Comparison of ENCODE assay signal across 9 cellular contexts in the genomic region with DNA sequence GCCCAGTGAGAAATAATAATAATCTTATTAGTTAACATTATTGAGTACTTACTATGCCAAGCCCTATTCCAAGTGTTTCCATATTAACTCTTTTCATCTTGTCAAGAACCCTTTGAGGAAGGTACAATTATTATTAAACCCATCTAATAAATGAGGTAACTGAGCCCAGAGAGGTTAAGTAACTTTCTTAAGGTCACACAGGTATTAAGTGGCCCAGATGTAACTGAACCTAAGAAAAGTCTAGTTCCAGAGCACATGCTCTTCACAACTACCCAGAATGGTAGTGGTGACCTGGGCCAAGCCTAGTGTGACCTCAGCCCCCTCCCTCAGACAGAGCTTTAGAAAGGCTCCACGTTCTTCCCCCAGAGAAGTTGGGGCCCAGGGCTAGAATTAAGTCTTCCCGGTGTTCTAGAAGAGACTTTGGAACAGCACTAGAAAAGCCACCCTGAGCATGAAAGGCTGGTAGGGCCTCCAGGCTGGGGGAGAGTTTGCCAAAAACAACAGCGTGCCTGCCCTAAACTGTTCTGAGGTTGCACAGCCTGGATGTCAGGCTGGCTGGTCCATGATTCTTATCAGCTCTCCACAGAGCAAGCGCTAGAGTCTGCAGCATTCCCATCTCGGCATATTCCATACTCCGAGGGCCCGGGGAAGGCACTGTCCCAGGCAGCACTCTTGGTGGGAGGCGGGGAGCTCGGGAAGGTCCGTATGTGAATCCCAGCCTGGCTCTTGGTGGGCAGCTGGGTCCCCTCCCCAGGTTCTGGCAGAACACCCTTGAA. TPM values are rescaled to one million over a fixed set of nuclear protein-coding genes. Genes with fewer than 3 reads are reported as not detected.
A peak's percentile ranks its signal among the peaks of the same experiment; 100 is the strongest.
DNase-seq lines count a peak whose midpoint lies in the region; ATAC-seq, FAIRE-seq and TF ChIP-seq lines count a peak whose summit lies in the region.
"Had no signal": no experiment of that assay in that cellular context is flagged by ENCODE, and none has a peak within 500 bp of the region (broad histone marks: within the 10 kb centered on the region; RNA-seq: fewer than 3 reads in every experiment).

No MANE protein-coding gene starts in this region.

- peak; percentile 56 for DNase-seq in NCI-H82 (lab: John Stamatoyannopoulos, UW)
- no peak for DNase-seq in NCI-H82 treated with DMSO at 0.1 percent for 48 hours (lab: John Stamatoyannopoulos, UW; ENCODE audit: unreplicated experiment)
- DNase-seq in K562 (ENCODE audit: extremely low read depth in 1 of 4, low spot score in 3 of 4) = peak in 2 of 4 experiments; percentile 37 to 39
- no peak for DNase-seq in HepG2 (ENCODE audit: low spot score)
- DNase-seq in CD14-positive monocyte (ENCODE audit: low spot score) = no peak
- DNase-seq in amniotic stem cell (lab: John Stamatoyannopoulos, UW) = no peak
- DNase-seq: nephron progenitor cell had no signal

- H3K4me1 ChIP-seq in K562 (replicated peaks in 1 of 2; ENCODE audit: control insufficient read depth in 2 of 2, insufficient read depth in 2 of 2, low read length in 2 of 2) (peaks cover 20 to 22% of the 10 kb centered on the region in 2 experiments), HepG2 (ENCODE audit: insufficient read depth, low read length) (peaks cover 30% of the 10 kb centered on the region), urinary bladder (ENCODE audit: insufficient read depth) (peaks cover 4% of the 10 kb centered on the region)

- TF ChIP-seq POLR2A in K562 (conservative IDR thresholded peaks at IDR 0.05) (no peak), HepG2 (IDR thresholded peaks at IDR 0.05; ENCODE audit: insufficient read depth in 1 of 2, low read depth in 2 of 2, low read length in 2 of 2) (no peak)

- H3K4me2 ChIP-seq in K562 (ENCODE audit: insufficient read depth, low read length) (peak overlapping the region; percentile 30; the same call in 1 of the 2 replicates), HepG2 (ENCODE audit: low read depth, low read length) (peak overlapping the region; percentile 67; the same call in 1 of the 2 replicates)

- TF ChIP-seq EP300 in K562 (IDR thresholded peaks at IDR 0.05; ENCODE audit: low read length) = no peak
- no peak for TF ChIP-seq EP300 in HepG2 (IDR thresholded peaks at IDR 0.05; ENCODE audit: low read depth in 2 of 2, low read length in 2 of 2)
- no peak for TF ChIP-seq EP300 in HepG2 (CRISPR knock-in tag; IDR thresholded peaks at IDR 0.05; ENCODE audit: borderline replicate concordance)

- H3K36me3 Mint-ChIP-seq in CD14-positive monocyte = no peaks in the 10 kb centered on the region

- no peak for FAIRE-seq in K562 (lab: Jason Lieb, UNC)
- FAIRE-seq in HepG2 (lab: Jason Lieb, UNC) = no peak

- POLR2A ChIA-PET in K562 (lab: Yijun Ruan, JAX) = interaction anchor here (0.5 to 2.5 kb wide), 5 partner anchors 23 to 116 kb away, joined by 3 to 14 read pairs (median 4); a partner anchor contains a TSS
- POLR2A ChIA-PET in HepG2 (lab: Yijun Ruan, JAX) = interaction anchor here (2.7 kb wide), 1 partner anchor 41 kb away, joined by 13 read pairs; a partner anchor contains a TSS

- no peaks in the 10 kb centered on the region for H3K9me1 ChIP-seq in K562 (ENCODE audit: control insufficient read depth, insufficient read depth, low read length)

- WGBS in K562 (ENCODE audit: insufficient coverage, low coverage, missing lambda C conversion rate) = 36% methylated on average over 10 of the region's 10 CpGs
- WGBS in HepG2 (ENCODE audit: low lambda C conversion rate) = 3% methylated on average over 5 of the region's 10 CpGs
- 16% methylated on average over 10 of the region's 10 CpGs for WGBS in urinary bladder

- H3K9ac ChIP-seq in K562 (ENCODE audit: insufficient read depth in 1 of 2, low read depth in 2 of 2, low read length in 2 of 2) (peak overlapping the region in 1 of 2 experiments; percentile 53; a peak in 1 of 4 replicates), HepG2 (ENCODE audit: insufficient read depth, low read depth, low read length) (no peak overlapping the region)

- H2AFZ ChIP-seq in K562 (ENCODE audit: low read depth, low read length) (peak overlapping the region; percentile 77), HepG2 (ENCODE audit: low read length) (no peak overlapping the region)

- TF ChIP-seq RAD21 in K562 (CRISPR knock-in tag; conservative IDR thresholded peaks at IDR 0.05 in 1 of 2, IDR thresholded peaks at IDR 0.05 in 1 of 2) = no peak
- no peak for TF ChIP-seq RAD21 in HepG2 (CRISPR knock-in tag; IDR thresholded peaks at IDR 0.05)

- ATAC-seq in K562 (peak; percentile 35), HepG2 (peak; percentile 49), GM21737 (IDR thresholded peaks at IDR 0.05; ENCODE audit: unreplicated experiment) (no peak)

- peaks cover 3 to 18% (median 11%) of the 10 kb centered on the region in 7 donors for H3K9me3 Mint-ChIP-seq in CD14-positive monocyte

- no peak overlapping the region for H3K27ac ChIP-seq in K562 (ENCODE audit: extremely low read depth, low read depth, low read length)
- no peak overlapping the region for H3K27ac ChIP-seq in HepG2 (ENCODE audit: extremely low read length, insufficient read depth, low read length)
- peak overlapping the region; percentile 92 for H3K27ac ChIP-seq in urinary bladder (ENCODE audit: low read depth)

- no peak overlapping the region for H3K4me3 ChIP-seq in K562
- H3K4me3 ChIP-seq in HepG2 (replicated peaks in 1 of 3; ENCODE audit: insufficient read depth in 1 of 3, low read depth in 2 of 3, low read length in 3 of 3) = peak overlapping the region in 1 of 3 experiments; percentile 47; a peak in 1 of 6 replicates
- H3K4me3 ChIP-seq in urinary bladder (ENCODE audit: low read depth, low read length) = no peak overlapping the region

- H3K27me3 Mint-ChIP-seq in CD14-positive monocyte (ENCODE audit: low read depth in 3 of 3) = peaks cover 8% of the 10 kb centered on the region in 3 donors

- H3K27me3 ChIP-seq in K562 (ENCODE audit: control insufficient read depth in 2 of 2, insufficient read depth in 2 of 2, low read length in 2 of 2) = no peaks in the 10 kb centered on the region
- H3K27me3 ChIP-seq in HepG2 (ENCODE audit: control insufficient read depth in 1 of 2, insufficient read depth in 2 of 2, low read length in 2 of 2) = peaks cover 10 to 45% of the 10 kb centered on the region in 2 experiments; a peak in 4 of 5 replicates

- CTCF ChIA-PET in K562 (lab: Yijun Ruan, JAX; ENCODE audit: low intra/inter-chr PET ratio) (no interaction called here), HepG2 (lab: Yijun Ruan, JAX; ENCODE audit: low intra/inter-chr PET ratio, low total read pairs) (no interaction called here)

- H3K9me3 ChIP-seq in K562 (replicated peaks; ENCODE audit: control insufficient read depth, insufficient read depth, low read depth, low read length) = no peaks in the 10 kb centered on the region
- H3K9me3 ChIP-seq in HepG2 (ENCODE audit: low read length) = peaks cover 3% of the 10 kb centered on the region; the same call in 1 of the 2 replicates

- H3K79me2 ChIP-seq in K562 (ENCODE audit: control insufficient read depth, insufficient read depth, low read length) (no peaks in the 10 kb centered on the region), HepG2 (ENCODE audit: insufficient read depth, low read length) (no peaks in the 10 kb centered on the region)

- H4K20me1 ChIP-seq in K562 (replicated peaks; ENCODE audit: control insufficient read depth, insufficient read depth, low read length) (no peaks in the 10 kb centered on the region), HepG2 (ENCODE audit: insufficient read depth, low read length) (no peaks in the 10 kb centered on the region)

- peaks cover 8% of the 10 kb centered on the region for H3K4me1 Mint-ChIP-seq in CD14-positive monocyte

- no TSS peak for BruUV-seq in K562 (replicated peaks; lab: Mats Ljungman, UMichigan)
- BruUV-seq in HepG2 (replicated peaks; lab: Mats Ljungman, UMichigan) = no TSS peak

- no peak overlapping the region for H3K27ac Mint-ChIP-seq in CD14-positive monocyte

- H3K4me3 Mint-ChIP-seq in CD14-positive monocyte = no peak overlapping the region

- H3K36me3 ChIP-seq in K562 (ENCODE audit: control insufficient read depth, insufficient read depth, low read length) (no peaks in the 10 kb centered on the region), HepG2 (replicated peaks in 1 of 2; ENCODE audit: control insufficient read depth in 1 of 2, insufficient read depth in 2 of 2, low read length in 2 of 2) (no peaks in the 10 kb centered on the region), urinary bladder (ENCODE audit: insufficient read depth) (no peaks in the 10 kb centered on the region)

- TF ChIP-seq CTCF in K562 (IDR thresholded peaks at IDR 0.05 in 2 of 3, conservative IDR thresholded peaks at IDR 0.05 in 1 of 3; ENCODE audit: insufficient read depth in 2 of 3, low read depth in 1 of 3, low read length in 3 of 3) (no peak), HepG2 (CRISPR knock-in tag; IDR thresholded peaks at IDR 0.05) (no peak), CD14-positive monocyte (IDR thresholded peaks at IDR 0.05) (no peak)

- intact Hi-C loops in K562 (cut with micrococcal nuclease) = no loop called here
- intact Hi-C loops in HepG2 (cut with micrococcal nuclease; ENCODE audit: unreplicated experiment) = no loop called here
- intact Hi-C loops in CD14-positive monocyte (cut with micrococcal nuclease) = no loop called here

- in situ Hi-C loops in K562 (cut with MboI) (no loop called here), HepG2 (cut with HindIII; ENCODE audit: extremely low pct_ligation_motif_present, low pct_unique_long_range_greater_than_20kb) (no loop called here)

RNA-seq across cellular contexts. Expression of a gene that starts 41.3 kb away (rescaled TPM):
- total RNA-seq in K562 (2011; cell fraction: chromatin; rRNA removed; ENCODE audit: low replicate concordance) = 89.2 and 157 TPM in 2 replicates
- total RNA-seq in K562 (2011; cell fraction: nucleolus; rRNA removed) = 72.6 and 88.1 TPM in 2 replicates
- 93.3 and 110 TPM in 2 replicates for total RNA-seq in K562 (2011; cell fraction: nucleoplasm; rRNA removed)
- total RNA-seq in K562 (2014; rRNA removed) (42.0 and 60.5 TPM in 2 replicates), K562 (2014; rRNA removed; fragmentation: Illumina TruSeq; extraction: Trizol) (46.6 and 47.7 TPM in 2 replicates), K562 (2015; rRNA removed; fragmentation: Illumina TruSeq; extraction: Trizol) (39.8 and 40.2 TPM in 2 replicates), K562 (2021) (93.7 and 108 TPM in 2 replicates), HepG2 (2016; rRNA removed; fragmentation: Illumina TruSeq; extraction: Trizol) (38.1 and 42.4 TPM in 2 replicates), urinary bladder (80.2 TPM)
- polyA plus RNA-seq in K562 (2011; rRNA removed) (87.2 and 94.7 TPM in 2 replicates), K562 (2014; fragmentation: Illumina TruSeq; extraction: Trizol) (86.4 and 89.3 TPM in 2 replicates), K562 (2014; fragmentation: Nextera tagmentation; extraction: Ambion mirVana) (10 to 100 TPM; 20.4 to 24.1 TPM), K562 (2014; rRNA removed) (62.5 and 64.5 TPM in 2 replicates), HepG2 (2011; rRNA removed) (82.5 and 91.3 TPM in 2 replicates), urinary bladder (145 TPM), CD14-positive monocyte (10 to 100 TPM; 59.1 to 70.2 TPM)
- 115 and 117 TPM in 2 replicates for polyA plus RNA-seq in K562 (2011; cell fraction: cytosol; rRNA removed)
- polyA plus RNA-seq in K562 (2011; cell fraction: nucleus; rRNA removed) = 128 and 133 TPM in 2 replicates
- 83.4 and 116 TPM in 2 replicates for polyA plus RNA-seq in K562 (2012)
- 102 and 145 TPM in 2 replicates for polyA minus RNA-seq in K562 (2011; rRNA and poly(A)+ RNA removed)
- 85.8 and 88.5 TPM in 2 replicates for polyA minus RNA-seq in K562 (2011; cell fraction: cytosol; rRNA and poly(A)+ RNA removed)
- 40.9 and 69.2 TPM in 2 replicates for polyA minus RNA-seq in K562 (2011; cell fraction: nucleus; rRNA and poly(A)+ RNA removed)
- total RNA-seq in HepG2 (2016; cell fraction: cytosol; rRNA removed; fragmentation: Illumina TruSeq; extraction: Trizol; ENCODE audit: low read depth) = 20.5 and 21.6 TPM in 2 replicates
- total RNA-seq in HepG2 (2016; cell fraction: insoluble cytoplasmic fraction; rRNA removed; fragmentation: Illumina TruSeq; extraction: Trizol) = 37.7 and 41.1 TPM in 2 replicates
- 60.6 and 65.1 TPM in 2 replicates for total RNA-seq in HepG2 (2016; cell fraction: membrane; rRNA removed; fragmentation: Illumina TruSeq; extraction: Trizol)
- total RNA-seq in HepG2 (2016; cell fraction: nucleus; rRNA removed; fragmentation: Illumina TruSeq; extraction: Trizol) = 35.7 and 38.6 TPM in 2 replicates
- polyA plus RNA-seq in HepG2 (2011; cell fraction: cytosol; rRNA removed) = 94.6 and 96.0 TPM in 2 replicates
- 121 and 124 TPM in 2 replicates for polyA plus RNA-seq in HepG2 (2011; cell fraction: nucleus; rRNA removed)
- 68.6 and 96.3 TPM in 2 replicates for polyA plus RNA-seq in HepG2 (2012)
- polyA plus RNA-seq in HepG2 (2016; cell fraction: cytosol; fragmentation: Illumina TruSeq; extraction: Trizol; ENCODE audit: low read depth) = 59.2 and 67.3 TPM in 2 replicates
- 57.7 and 67.3 TPM in 2 replicates for polyA plus RNA-seq in HepG2 (2016; cell fraction: insoluble cytoplasmic fraction; fragmentation: Illumina TruSeq; extraction: Trizol; ENCODE audit: low read depth)
- polyA plus RNA-seq in HepG2 (2016; cell fraction: membrane; fragmentation: Illumina TruSeq; extraction: Trizol; ENCODE audit: low read depth) = 88.5 and 93.3 TPM in 2 replicates
- polyA plus RNA-seq in HepG2 (2016; cell fraction: nucleus; fragmentation: Illumina TruSeq; extraction: Trizol; ENCODE audit: insufficient read depth, low read depth) = 61.0 and 66.5 TPM in 2 replicates
- 118 and 141 TPM in 2 replicates for polyA minus RNA-seq in HepG2 (2011; rRNA and poly(A)+ RNA removed; ENCODE audit: low replicate concordance)
- 57.9 and 82.7 TPM in 2 replicates for polyA minus RNA-seq in HepG2 (2011; cell fraction: cytosol; rRNA and poly(A)+ RNA removed)
- 88.2 and 116 TPM in 2 replicates for polyA minus RNA-seq in HepG2 (2011; cell fraction: nucleus; rRNA and poly(A)+ RNA removed)

RNA-seq across cellular contexts. Expression of a gene that starts 53.5 kb away (rescaled TPM):
- 4.7 and 8.2 TPM in 2 replicates for total RNA-seq in K562 (2011; cell fraction: chromatin; rRNA removed; ENCODE audit: low replicate concordance)
- total RNA-seq in K562 (2011; cell fraction: nucleolus; rRNA removed) = 3.4 and 5.2 TPM in 2 replicates
- 5.9 and 8.9 TPM in 2 replicates for total RNA-seq in K562 (2011; cell fraction: nucleoplasm; rRNA removed)
- total RNA-seq in K562 (2014; rRNA removed) (21.3 and 32.6 TPM in 2 replicates), K562 (2014; rRNA removed; fragmentation: Illumina TruSeq; extraction: Trizol) (28.5 and 32.8 TPM in 2 replicates), K562 (2015; rRNA removed; fragmentation: Illumina TruSeq; extraction: Trizol) (33.6 and 33.9 TPM in 2 replicates), K562 (2021) (20.8 and 21.4 TPM in 2 replicates), HepG2 (2016; rRNA removed; fragmentation: Illumina TruSeq; extraction: Trizol) (12.1 and 13.1 TPM in 2 replicates), urinary bladder (8.8 TPM)
- polyA plus RNA-seq in K562 (2011; rRNA removed) (38.5 and 53.7 TPM in 2 replicates), K562 (2014; fragmentation: Illumina TruSeq; extraction: Trizol) (35.2 and 37.0 TPM in 2 replicates), K562 (2014; fragmentation: Nextera tagmentation; extraction: Ambion mirVana) (10 to 100 TPM in 1 of 2 experiments, 1 to 10 TPM in 1; 8.3 to 12.4 TPM), K562 (2014; rRNA removed) (31.9 and 32.8 TPM in 2 replicates), HepG2 (2011; rRNA removed) (11.4 and 14.7 TPM in 2 replicates), urinary bladder (16.1 TPM), CD14-positive monocyte (10 to 100 TPM; 24.8 to 27.5 TPM)
- 25.6 and 40.5 TPM in 2 replicates for polyA plus RNA-seq in K562 (2011; cell fraction: cytosol; rRNA removed)
- polyA plus RNA-seq in K562 (2011; cell fraction: nucleus; rRNA removed) = 21.0 and 23.6 TPM in 2 replicates
- polyA plus RNA-seq in K562 (2012) = 19.0 and 20.4 TPM in 2 replicates
- polyA minus RNA-seq in K562 (2011; rRNA and poly(A)+ RNA removed) = 12.0 and 19.2 TPM in 2 replicates
- polyA minus RNA-seq in K562 (2011; cell fraction: cytosol; rRNA and poly(A)+ RNA removed) = 3.4 and 18.2 TPM in 2 replicates
- polyA minus RNA-seq in K562 (2011; cell fraction: nucleus; rRNA and poly(A)+ RNA removed) = 6.5 and 7.6 TPM in 2 replicates
- total RNA-seq in HepG2 (2016; cell fraction: cytosol; rRNA removed; fragmentation: Illumina TruSeq; extraction: Trizol; ENCODE audit: low read depth) = 24.3 and 27.9 TPM in 2 replicates
- total RNA-seq in HepG2 (2016; cell fraction: insoluble cytoplasmic fraction; rRNA removed; fragmentation: Illumina TruSeq; extraction: Trizol) = 14.7 and 15.5 TPM in 2 replicates
- total RNA-seq in HepG2 (2016; cell fraction: membrane; rRNA removed; fragmentation: Illumina TruSeq; extraction: Trizol) = 27.9 and 34.5 TPM in 2 replicates
- total RNA-seq in HepG2 (2016; cell fraction: nucleus; rRNA removed; fragmentation: Illumina TruSeq; extraction: Trizol) = 3.4 and 6.2 TPM in 2 replicates
- polyA plus RNA-seq in HepG2 (2011; cell fraction: cytosol; rRNA removed) = 11.9 and 15.5 TPM in 2 replicates
- polyA plus RNA-seq in HepG2 (2011; cell fraction: nucleus; rRNA removed) = 5.3 and 6.3 TPM in 2 replicates
- polyA plus RNA-seq in HepG2 (2012) = 4.8 and 9.6 TPM in 2 replicates
- polyA plus RNA-seq in HepG2 (2016; cell fraction: cytosol; fragmentation: Illumina TruSeq; extraction: Trizol; ENCODE audit: low read depth) = 34.8 and 37.5 TPM in 2 replicates
- polyA plus RNA-seq in HepG2 (2016; cell fraction: insoluble cytoplasmic fraction; fragmentation: Illumina TruSeq; extraction: Trizol; ENCODE audit: low read depth) = 12.6 and 13.2 TPM in 2 replicates
- polyA plus RNA-seq in HepG2 (2016; cell fraction: membrane; fragmentation: Illumina TruSeq; extraction: Trizol; ENCODE audit: low read depth) = 23.8 and 26.9 TPM in 2 replicates
- polyA plus RNA-seq in HepG2 (2016; cell fraction: nucleus; fragmentation: Illumina TruSeq; extraction: Trizol; ENCODE audit: insufficient read depth, low read depth) = 8.7 and 11.7 TPM in 2 replicates
- polyA minus RNA-seq in HepG2 (2011; rRNA and poly(A)+ RNA removed; ENCODE audit: low replicate concordance) = 5.1 and 5.7 TPM in 2 replicates
- 6.1 and 7.6 TPM in 2 replicates for polyA minus RNA-seq in HepG2 (2011; cell fraction: cytosol; rRNA and poly(A)+ RNA removed)
- polyA minus RNA-seq in HepG2 (2011; cell fraction: nucleus; rRNA and poly(A)+ RNA removed) = 1.4 and 3.5 TPM in 2 replicates
